14 cellular contexts compared by ENCODE assay signal in genomic region chr10:3907514-3907913, GRCh38.
A peak's percentile ranks its signal among the peaks of the same experiment; 100 is the strongest.
DNase-seq lines count a peak whose midpoint lies in the region; ATAC-seq and TF ChIP-seq lines count a peak whose summit lies in the region.
"Had no signal": no experiment of that assay in that cellular context is flagged by ENCODE, and none has a peak within 500 bp of the region (broad histone marks: within the 10 kb centered on the region; RNA-seq: fewer than 3 reads in every experiment).

No MANE protein-coding gene starts in this region.

- H3K4me3 ChIP-seq in ACC112 (ENCODE audit: low read depth, low read length), result no peak overlapping the region
- no peak overlapping the region for H3K4me3 ChIP-seq in heart right ventricle
- no peak overlapping the region for H3K4me3 ChIP-seq in trophoblast cell (ENCODE audit: low read depth, low read length)
- H3K4me3 ChIP-seq: body of pancreas had no signal

- H3K36me3 ChIP-seq in ACC112 (ENCODE audit: insufficient read depth, low read length), result no peaks in the 10 kb centered on the region
- no peaks in the 10 kb centered on the region for H3K36me3 ChIP-seq in heart right ventricle
- no peaks in the 10 kb centered on the region for H3K36me3 ChIP-seq in trophoblast cell (ENCODE audit: control insufficient read depth in 1 of 2, insufficient read depth in 2 of 2, low read length in 2 of 2)

- H3K9ac ChIP-seq in trophoblast cell (ENCODE audit: low read length), result no peak overlapping the region

- DNase-seq in astrocyte of the hippocampus (ENCODE audit: low read depth, low spot score) (peak; percentile 92), heart right ventricle (peak; percentile 55 to 59), trophoblast cell (no peak), DMS53 (lab: John Stamatoyannopoulos, UW) (no peak), ureter (ENCODE audit: low spot score) (no peak)
- no peak for DNase-seq in activated T-cell treated with anti-CD3 and anti-CD28 coated beads, Interleukin-2, amount 50 U/mL, for 1 hour
- DNase-seq: 8988T; activated CD4-positive, alpha-beta T cell treated with anti-CD3 and anti-CD28 coated beads, Interleukin-2, amount 10 ng/mL, durations not matched to agents 24 days and 14 days; Caco-2; midbrain; NCI-H524 treated with DMSO at 0.1 percent for 48 hours had no signal

- H3K79me2 ChIP-seq in ACC112 (ENCODE audit: control insufficient read depth, insufficient read depth, low read length, unreplicated experiment) (no peaks in the 10 kb centered on the region), trophoblast cell (ENCODE audit: control insufficient read depth, insufficient read depth, low read length, poor library complexity) (no peaks in the 10 kb centered on the region)

- 77 to 84% methylated on average over 6 of the region's 6 CpGs for WGBS in heart right ventricle, 2 donors
- no CpG with 5 or more reads among the region's 6 CpGs for WGBS in trophoblast cell (ENCODE audit: extremely low coverage, insufficient coverage, insufficient read length)

- peak overlapping the region; percentile 43 for H2AFZ ChIP-seq in ACC112 (ENCODE audit: low read length, unreplicated experiment)
- H2AFZ ChIP-seq in trophoblast cell (ENCODE audit: insufficient read depth, low read length, poor library complexity), result peak overlapping the region; percentile 1

- intact Hi-C loops in heart right ventricle (cut with DNase I), result loop anchor here in 2 of 10 donors (10.0 kb wide), 2 partner anchors 403 to 757 kb away; no protein-coding TSS in a partner anchor

- peak overlapping the region; percentile 86 for H4K91ac ChIP-seq in trophoblast cell (ENCODE audit: low read depth, low read length)

- H3K18ac ChIP-seq in trophoblast cell (ENCODE audit: low read length), result peak overlapping the region; percentile 94

- H3K14ac ChIP-seq in trophoblast cell (ENCODE audit: low read length), result peak overlapping the region; percentile 15

- H3K27ac ChIP-seq in ACC112 (ENCODE audit: low read depth, low read length) (peak overlapping the region; percentile 90), heart right ventricle (peak overlapping the region in 1 of 10 donors; percentile 16), trophoblast cell (ENCODE audit: low read depth, low read length) (peak overlapping the region; percentile 12)
- H3K27ac ChIP-seq: body of pancreas had no signal

- H2BK12ac ChIP-seq in trophoblast cell (ENCODE audit: low read length), result peak overlapping the region; percentile 99

- peaks cover 22% of the 10 kb centered on the region for H3K79me1 ChIP-seq in trophoblast cell (ENCODE audit: low read length)

- H2BK120ac ChIP-seq in trophoblast cell (ENCODE audit: insufficient read depth, low read length, poor library complexity), result peak overlapping the region; percentile 77

- no peak for TF ChIP-seq CTCF in heart right ventricle (IDR thresholded peaks at IDR 0.05)

- no peaks in the 10 kb centered on the region for H3K27me3 ChIP-seq in ACC112 (ENCODE audit: insufficient read depth, low read length)
- H3K27me3 ChIP-seq in heart right ventricle, result no peaks in the 10 kb centered on the region
- no peaks in the 10 kb centered on the region for H3K27me3 ChIP-seq in trophoblast cell (ENCODE audit: insufficient read depth, low read length)
- H3K27me3 ChIP-seq: body of pancreas had no signal

- no peak overlapping the region for H3K4ac ChIP-seq in trophoblast cell (ENCODE audit: low read depth, low read length)

- H3K9me3 ChIP-seq in heart right ventricle, result peaks cover 0 to 7% (median 0%) of the 10 kb centered on the region in 11 donors
- peaks cover 1% of the 10 kb centered on the region for H3K9me3 ChIP-seq in trophoblast cell (ENCODE audit: insufficient read depth, low read depth, low read length)
- H3K9me3 ChIP-seq: body of pancreas, Caco-2 had no signal

- H2BK5ac ChIP-seq in trophoblast cell (ENCODE audit: low read depth, low read length, poor library complexity), result peak overlapping the region; percentile 24

- H2AK5ac ChIP-seq in trophoblast cell (ENCODE audit: low read length), result peak overlapping the region; percentile 4

- no peak overlapping the region for H3K4me2 ChIP-seq in trophoblast cell (ENCODE audit: low read length)

- peak overlapping the region; percentile 68 for H4K8ac ChIP-seq in trophoblast cell (ENCODE audit: low read depth, low read length)

- ATAC-seq in heart right ventricle (peak in 7 of 8 donors; percentile 35 to 79 (median 68)), HG03432 (IDR thresholded peaks at IDR 0.05; ENCODE audit: unreplicated experiment) (no peak)
- ATAC-seq: body of pancreas had no signal

- H3K4me1 ChIP-seq in ACC112 (ENCODE audit: control insufficient read depth, insufficient read depth, low read length, unreplicated experiment) (peaks cover 26% of the 10 kb centered on the region), heart right ventricle (peaks cover 0 to 21% (median 12%) of the 10 kb centered on the region in 9 donors), trophoblast cell (ENCODE audit: control insufficient read depth in 1 of 2, insufficient read depth in 2 of 2, low read length in 2 of 2) (peaks cover 7 to 9% of the 10 kb centered on the region in 2 experiments)

- H3K23ac ChIP-seq in trophoblast cell (ENCODE audit: low read length), result no peak overlapping the region

- H4K12ac ChIP-seq in trophoblast cell (ENCODE audit: low read depth, low read length), result no peak overlapping the region

Comparison
In these comparisons a context has a peak if more than half of its experiments do, and no peak if none do; other contexts are left out.
1. DNase-seq: peak in astrocyte of the hippocampus (single experiment) and heart right ventricle (2 of 2); none in trophoblast cell (0 of 2), DMS53 (single experiment), activated T-cell treated with anti-CD3 and anti-CD28 coated beads, Interleukin-2, amount 50 U/mL, for 1 hour (single experiment) and ureter (single experiment).